In the genomic region with DNA sequence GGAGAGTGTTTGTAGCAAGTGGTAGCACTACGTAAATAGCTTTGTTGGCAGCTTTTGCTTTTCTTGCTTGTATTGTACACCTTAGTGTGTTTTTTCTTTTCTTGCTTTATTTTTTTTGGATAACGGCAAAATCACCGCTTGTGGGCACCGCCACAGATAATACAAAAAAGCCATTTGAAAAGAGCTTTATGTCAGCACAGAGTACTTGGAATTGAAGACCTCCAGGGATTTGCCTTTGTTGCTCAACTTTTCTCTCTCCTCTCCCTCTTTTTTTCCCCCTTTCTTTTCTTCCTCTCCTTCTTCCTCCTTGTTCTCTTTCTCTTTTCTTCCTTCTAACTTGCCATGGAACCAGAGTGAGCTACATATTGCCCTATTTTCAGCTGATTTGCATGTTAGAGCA, we compare ENCODE assay signal across 28 cellular contexts.
DNase-seq lines count a peak whose midpoint lies in the region; ATAC-seq and TF ChIP-seq lines count a peak whose summit lies in the region.
"Had no signal": no experiment of that assay in that cellular context is flagged by ENCODE, and none has a peak within 500 bp of the region (broad histone marks: within the 10 kb centered on the region; RNA-seq: fewer than 3 reads in every experiment).

No MANE protein-coding gene starts in this region.

- no peak for TF ChIP-seq POLR2A in heart left ventricle (IDR thresholded peaks at IDR 0.05)

- H3K4me3 Mint-ChIP-seq in stimulated activated memory B cell treated with anti-CD40 and anti-IgM and Interleukin-4, amounts not matched to agents 10 μg/mL and 1 μg/mL and 100 μg/mL, for 72 hours, result no peak overlapping the region
- peak overlapping the region in 1 of 2 donors; percentile 40 for H3K4me3 Mint-ChIP-seq in CD14-positive monocyte
- H3K4me3 Mint-ChIP-seq: activated CD4-positive, alpha-beta T cell treated with anti-CD3 and anti-CD28 coated beads, Interleukin-2, amount 10 ng/mL, durations not matched to agents 24 days and 14 days; activated naive CD8-positive, alpha-beta T cell treated with anti-CD3 and anti-CD28 coated beads for 36 hours; CD4-positive, CD25-positive, alpha-beta regulatory T cell; HFFc6; mesothelial cell of epicardium; T-cell had no signal

- no peaks in the 10 kb centered on the region for H3K36me3 ChIP-seq in heart left ventricle
- H3K36me3 ChIP-seq: MG63, SJSA1, suprapubic skin had no signal

- peak overlapping the region; percentile 31 for H3K27ac Mint-ChIP-seq in stimulated activated memory B cell treated with anti-CD40 and anti-IgM and Interleukin-4, amounts not matched to agents 10 μg/mL and 1 μg/mL and 100 μg/mL, for 72 hours
- no peak overlapping the region for H3K27ac Mint-ChIP-seq in CD14-positive monocyte
- H3K27ac Mint-ChIP-seq: activated CD4-positive, alpha-beta T cell treated with anti-CD3 and anti-CD28 coated beads, Interleukin-2, amount 10 ng/mL, durations not matched to agents 24 days and 14 days; activated naive CD8-positive, alpha-beta T cell treated with anti-CD3 and anti-CD28 coated beads for 36 hours; HFFc6; mesothelial cell of epicardium had no signal

- H3K27me3 Mint-ChIP-seq in stimulated activated memory B cell treated with anti-CD40 and anti-IgM and Interleukin-4, amounts not matched to agents 10 μg/mL and 1 μg/mL and 100 μg/mL, for 72 hours, result no peaks in the 10 kb centered on the region
- peaks cover 21 to 52% (median 22%) of the 10 kb centered on the region in 3 donors for H3K27me3 Mint-ChIP-seq in CD14-positive monocyte (ENCODE audit: low read depth in 3 of 3)
- H3K27me3 Mint-ChIP-seq: activated CD4-positive, alpha-beta T cell treated with anti-CD3 and anti-CD28 coated beads, Interleukin-2, amount 10 ng/mL, durations not matched to agents 24 days and 14 days; activated naive CD8-positive, alpha-beta T cell treated with anti-CD3 and anti-CD28 coated beads for 36 hours; CD4-positive, CD25-positive, alpha-beta regulatory T cell; T-cell had no signal

- intact Hi-C loops in Right ventricle myocardium superior (cut with DNase I) (no loop called here), heart left ventricle (cut with DNase I) (loop anchor here in 1 of 10 donors (10.0 kb wide), 1 partner anchor 87 kb away; a partner anchor contains a TSS), CD14-positive monocyte (cut with micrococcal nuclease) (no loop called here)

- peak; percentile 51 for ATAC-seq in Right ventricle myocardium superior (ENCODE audit: poor library complexity)
- no peak for ATAC-seq in heart left ventricle
- no peak for ATAC-seq in stimulated activated memory B cell treated with anti-CD40 and anti-IgM and Interleukin-4, amounts not matched to agents 10 μg/mL and 1 μg/mL and 100 μg/mL, for 72 hours
- ATAC-seq: T-cell had no signal

- peaks cover 14% of the 10 kb centered on the region for H3K36me3 Mint-ChIP-seq in stimulated activated memory B cell treated with anti-CD40 and anti-IgM and Interleukin-4, amounts not matched to agents 10 μg/mL and 1 μg/mL and 100 μg/mL, for 72 hours
- H3K36me3 Mint-ChIP-seq in CD14-positive monocyte, result peaks cover 6 to 33% of the 10 kb centered on the region in 2 donors

- H3K27me3 ChIP-seq in heart left ventricle (no peaks in the 10 kb centered on the region), layer of hippocampus (ENCODE audit: control insufficient read depth, insufficient read depth, low read length) (no peaks in the 10 kb centered on the region)
- H3K27me3 ChIP-seq: MG63, SJSA1, suprapubic skin had no signal

- H3K27ac ChIP-seq in heart left ventricle (peak overlapping the region in 2 of 12 donors; percentile 1 to 25), VCaP (peak overlapping the region; percentile 5; the same call in 1 of the 2 replicates), layer of hippocampus (ENCODE audit: low read depth, low read length) (peak overlapping the region; percentile 21)
- H3K27ac ChIP-seq: GM23248, SJSA1, suprapubic skin had no signal

- H3K4me1 Mint-ChIP-seq in stimulated activated memory B cell treated with anti-CD40 and anti-IgM and Interleukin-4, amounts not matched to agents 10 μg/mL and 1 μg/mL and 100 μg/mL, for 72 hours, result peaks cover 42% of the 10 kb centered on the region
- H3K4me1 Mint-ChIP-seq in CD14-positive monocyte, result peaks cover 15% of the 10 kb centered on the region

- H3K4me1 ChIP-seq in heart left ventricle, result peaks cover 0 to 63% (median 20%) of the 10 kb centered on the region in 12 donors
- H3K4me1 ChIP-seq: SJSA1, suprapubic skin had no signal

- H3K9me3 Mint-ChIP-seq in stimulated activated memory B cell treated with anti-CD40 and anti-IgM and Interleukin-4, amounts not matched to agents 10 μg/mL and 1 μg/mL and 100 μg/mL, for 72 hours, result no peaks in the 10 kb centered on the region
- peaks cover 0 to 5% (median 3%) of the 10 kb centered on the region in 7 donors for H3K9me3 Mint-ChIP-seq in CD14-positive monocyte
- H3K9me3 Mint-ChIP-seq: activated CD4-positive, alpha-beta T cell treated with anti-CD3 and anti-CD28 coated beads, Interleukin-2, amount 10 ng/mL, durations not matched to agents 24 days and 14 days; activated naive CD8-positive, alpha-beta T cell treated with anti-CD3 and anti-CD28 coated beads for 36 hours; CD4-positive, CD25-positive, alpha-beta regulatory T cell; HFFc6; T-cell had no signal

- 63 to 79% (median 66%) methylated on average over 4 of the region's 4 CpGs for WGBS in heart left ventricle, 4 donors

- no peak overlapping the region for H3K4me3 ChIP-seq in heart left ventricle
- H3K4me3 ChIP-seq: GM23248, MG63, SJSA1, suprapubic skin had no signal

- H3K9me3 ChIP-seq in heart left ventricle, result no peaks in the 10 kb centered on the region
- H3K9me3 ChIP-seq: MG63, SJSA1, suprapubic skin had no signal

- TF ChIP-seq CTCF in heart left ventricle (IDR thresholded peaks at IDR 0.05) (no peak), VCaP (conservative IDR thresholded peaks at IDR 0.05) (no peak), CD14-positive monocyte (IDR thresholded peaks at IDR 0.05) (no peak)

- DNase-seq in Right ventricle myocardium superior, result no peak
- DNase-seq in heart left ventricle, result no peak
- DNase-seq in NCI-H2029 treated with DMSO at 0.1 percent for 48 hours (lab: John Stamatoyannopoulos, UW), result no peak
- DNase-seq in CD14-positive monocyte (ENCODE audit: low spot score), result no peak
- DNase-seq in NK-92 (lab: John Stamatoyannopoulos, UW; ENCODE audit: unreplicated experiment), result no peak
- DNase-seq: activated CD4-positive, alpha-beta T cell treated with anti-CD3 and anti-CD28 coated beads, Interleukin-2, amount 10 ng/mL, durations not matched to agents 24 days and 14 days; activated gamma-delta T cell; activated naive CD8-positive, alpha-beta T cell treated with anti-CD3 and anti-CD28 coated beads for 36 hours; aorta; CD4-positive, CD25-positive, alpha-beta regulatory T cell; EL; glutamatergic neuron; GM23248; HFFc6; islet precursor cell; KBM-7; MG63; NCI-H2029; NCI-H2227 treated with DMSO at 0.1 percent for 48 hours; stimulated activated CD4-positive, alpha-beta T cell treated with anti-CD3 and anti-CD28 coated beads, Interleukin-15, amount 100 ng/mL, for 24 hours; stimulated activated naive CD4-positive, alpha-beta T cell treated with Interleukin-2 at 50 U/mL for 16 hours; T-cell had no signal
